ENCODE assay signal across 1 cellular context in genomic region chr3:122986790-122987189, GRCh38.
TF ChIP-seq lines count a peak whose summit lies in the region.

No MANE protein-coding gene starts in this region.

TF ChIP-seq in GM23338, 12 proteins besides CTCF, POLR2A, EP300 and RAD21 (continued from another document):
- no peak for TF ChIP-seq ETS1 (IDR thresholded peaks at IDR 0.05)
